Comparison of ENCODE assay signal across 33 cellular contexts in genomic region chr16:52631711-52632110, GRCh38.
"Had no signal": no experiment of that assay in that cellular context is flagged by ENCODE, and none has a peak within 500 bp of the region (broad histone marks: within the 10 kb centered on the region; RNA-seq: fewer than 3 reads in every experiment).

No MANE protein-coding gene starts in this region.

- H3K4me1 ChIP-seq: adrenal gland, breast epithelium had no signal

- H3K27me3 ChIP-seq: adrenal gland, body of pancreas, brain microvascular endothelial cell, breast epithelium had no signal

- H3K36me3 ChIP-seq: adrenal gland, brain microvascular endothelial cell, breast epithelium had no signal

- DNase-seq: activated B cell treated with CpG ODN at 0.5 μM for 24 hours; activated CD4-positive, alpha-beta memory T cell treated with anti-CD3 and anti-CD28 coated beads for 36 hours; activated CD4-positive, alpha-beta T cell treated with anti-CD3 and anti-CD28 coated beads for 4 hours; activated CD4-positive, alpha-beta T cell treated with anti-CD3 and anti-CD28 coated beads, Interleukin-2, amount 10 ng/mL, durations not matched to agents 24 days and 14 days; activated CD4-positive, alpha-beta T cell treated with anti-CD3 and anti-CD28 coated beads, Interleukin-2, amount 50 U/mL, for 1 hour; activated CD4-positive, alpha-beta T cell treated with anti-CD3 and anti-CD28 coated beads, Interleukin-2, amount 50 U/mL, for 4 hours; activated CD4-positive, CD25-positive, alpha-beta regulatory T cell treated with anti-CD3 and anti-CD28 coated beads, Interleukin-2, amount 50 U/mL, for 72 hours; activated CD8-positive, alpha-beta memory T cell treated with anti-CD3 and anti-CD28 coated beads, Interleukin-2, amount 50 U/mL, for 4 hours; activated CD8-positive, alpha-beta T cell treated with anti-CD3 and anti-CD28 coated beads for 36 hours; activated effector memory CD4-positive, alpha-beta T cell treated with anti-CD3 and anti-CD28 coated beads, Interleukin-2, amount 50 U/mL, for 16 hours; activated gamma-delta T cell treated with Interleukin-2 at 50 U/mL for 16 hours; activated naive CD4-positive, alpha-beta T cell; activated naive CD4-positive, alpha-beta T cell treated with anti-CD3 and anti-CD28 coated beads for 36 hours; activated naive CD4-positive, alpha-beta T cell treated with anti-CD3 and anti-CD28 coated beads, Interleukin-2, amount 50 U/mL, for 16 hours; activated naive CD8-positive, alpha-beta T cell treated with anti-CD3 and anti-CD28 coated beads for 36 hours; activated T-cell treated with anti-CD3 and anti-CD28 coated beads for 4 hours; activated T-cell treated with anti-CD3 and anti-CD28 coated beads, Interleukin-2, amount 50 U/mL, for 1 hour; activated T-cell treated with anti-CD3 and anti-CD28 coated beads, Interleukin-2, amount 50 U/mL, for 4 hours; activated T-cell treated with anti-CD3 and anti-CD28 coated beads, Interleukin-2, amount 50 U/mL, for 72 hours; adrenal gland; amniotic stem cell; aorta; body of pancreas; brain microvascular endothelial cell; central memory CD4-positive, alpha-beta T cell; T-helper 2 cell; T-helper 9 cell had no signal

- H3K27ac ChIP-seq: adrenal gland, body of pancreas, brain microvascular endothelial cell, breast epithelium, VCaP had no signal

- H3K9me3 ChIP-seq: adrenal gland had no signal

- FAIRE-seq: astrocyte, TTC549 had no signal

- ATAC-seq: activated CD8-positive, alpha-beta T cell treated with anti-CD3 and anti-CD28 coated beads for 36 hours; activated naive CD4-positive, alpha-beta T cell treated with anti-CD3 and anti-CD28 coated beads, Interleukin-2, amount 50 U/mL, for 72 hours; activated T-cell treated with anti-CD3 and anti-CD28 coated beads, Interleukin-2, amount 50 U/mL, for 4 hours; activated T-cell treated with anti-CD3 and anti-CD28 coated beads, Interleukin-2, amount 50 U/mL, for 72 hours; activated T-helper 17 cell treated with anti-CD3 and anti-CD28 coated beads, Interleukin-2, amount 50 U/mL, for 72 hours; body of pancreas had no signal

- H3K4me3 ChIP-seq: adrenal gland, body of pancreas, breast epithelium had no signal
